Comparison of ENCODE assay signal across 24 cellular contexts in the genomic region with DNA sequence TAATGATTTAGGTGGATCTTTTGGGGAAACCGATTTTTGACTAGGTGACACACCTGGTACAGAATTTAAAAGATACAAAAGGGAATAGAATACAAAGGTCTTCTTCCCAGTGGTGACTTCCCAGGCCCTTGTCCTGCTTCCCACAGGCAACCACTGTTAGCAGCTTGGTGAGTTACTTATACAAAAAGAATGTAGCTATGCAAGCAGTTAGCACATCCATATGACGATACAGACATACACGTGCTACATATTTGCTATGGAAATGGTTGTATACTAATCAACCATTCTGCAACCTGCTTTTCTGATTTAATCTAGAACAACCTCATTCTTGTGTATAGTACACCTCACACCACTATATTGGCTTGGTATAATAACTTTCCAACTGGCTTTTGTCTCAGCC. TPM values are rescaled to one million over a fixed set of nuclear protein-coding genes. Genes with fewer than 3 reads are reported as not detected.
DNase-seq lines count a peak whose midpoint lies in the region; ATAC-seq, FAIRE-seq and TF ChIP-seq lines count a peak whose summit lies in the region.
"Had no signal": no experiment of that assay in that cellular context is flagged by ENCODE, and none has a peak within 500 bp of the region (broad histone marks: within the 10 kb centered on the region; RNA-seq: fewer than 3 reads in every experiment).

No MANE protein-coding gene starts in this region.

- H3K4me1 ChIP-seq in CD8-positive, alpha-beta memory T cell (ENCODE audit: insufficient read depth, low read length), result peaks cover 4% of the 10 kb centered on the region
- H3K4me1 ChIP-seq in astrocyte (ENCODE audit: insufficient read depth, low read length), result peaks cover 4% of the 10 kb centered on the region
- peaks cover 0 to 6% of the 10 kb centered on the region in 2 donors for H3K4me1 ChIP-seq in naive thymus-derived CD4-positive, alpha-beta T cell (ENCODE audit: control insufficient read depth in 2 of 2, insufficient read depth in 2 of 2, low read length in 2 of 2)
- H3K4me1 ChIP-seq in left lung, result no peaks in the 10 kb centered on the region
- H3K4me1 ChIP-seq: breast epithelium had no signal

- no peak for ATAC-seq in naive thymus-derived CD4-positive, alpha-beta T cell
- no peak for ATAC-seq in GM18498 (IDR thresholded peaks at IDR 0.05; ENCODE audit: unreplicated experiment)
- ATAC-seq in left lung, result no peak
- no peak for ATAC-seq in GM21528 (IDR thresholded peaks at IDR 0.05; ENCODE audit: low FRiP score, unreplicated experiment)

- CTCF ChIA-PET in AG04449 (lab: Yijun Ruan, JAX), result interaction anchor here (1.2 to 2.8 kb wide), 2 partner anchors 12 to 288 kb away, joined by 3 to 23 read pairs; no protein-coding TSS in a partner anchor
- CTCF ChIA-PET in CD8-positive, alpha-beta memory T cell (lab: Charles Lee), result interaction anchor here (1.2 kb wide), 2 partner anchors 11 to 12 kb away, joined by 3 to 4 read pairs; no protein-coding TSS in a partner anchor
- CTCF ChIA-PET in naive thymus-derived CD4-positive, alpha-beta T cell (lab: Charles Lee), result interaction anchor here (0.5 kb wide), 1 partner anchor 14 kb away, joined by 8 read pairs; no protein-coding TSS in a partner anchor

- H3K4me2 ChIP-seq in astrocyte (ENCODE audit: low read length), result no peak overlapping the region
- H3K4me2 ChIP-seq: SK-N-SH had no signal

- H3K4me3 ChIP-seq in AG04449 (ENCODE audit: low read depth, low read length), result no peak overlapping the region
- H3K4me3 ChIP-seq in CD8-positive, alpha-beta memory T cell (ENCODE audit: low read length), result no peak overlapping the region
- no peak overlapping the region for H3K4me3 ChIP-seq in astrocyte (ENCODE audit: insufficient read depth, low read depth, low read length)
- H3K4me3 ChIP-seq in naive thymus-derived CD4-positive, alpha-beta T cell (ENCODE audit: low read length), result no peak overlapping the region
- no peak overlapping the region for H3K4me3 ChIP-seq in left lung
- H3K4me3 ChIP-seq: breast epithelium, left ventricle myocardium inferior, tibial artery had no signal

- peaks cover 3 to 78% (median 19%) of the 10 kb centered on the region in 3 donors for H3K36me3 Mint-ChIP-seq in CD8-positive, alpha-beta memory T cell
- peaks cover 48% of the 10 kb centered on the region for H3K36me3 Mint-ChIP-seq in astrocyte (ENCODE audit: low read depth, unreplicated experiment)
- H3K36me3 Mint-ChIP-seq in naive thymus-derived CD4-positive, alpha-beta T cell, result peaks cover 18 to 70% (median 35%) of the 10 kb centered on the region in 5 donors

- H3K4me1 Mint-ChIP-seq in CD8-positive, alpha-beta memory T cell, result peaks cover 20 to 27% (median 23%) of the 10 kb centered on the region in 3 donors
- H3K4me1 Mint-ChIP-seq in astrocyte (ENCODE audit: low read depth, unreplicated experiment), result peaks cover 18% of the 10 kb centered on the region
- peaks cover 14 to 45% (median 34%) of the 10 kb centered on the region in 7 donors for H3K4me1 Mint-ChIP-seq in naive thymus-derived CD4-positive, alpha-beta T cell

- H3K9me3 ChIP-seq in CD8-positive, alpha-beta memory T cell (ENCODE audit: low read length), result no peaks in the 10 kb centered on the region
- H3K9me3 ChIP-seq in astrocyte (ENCODE audit: insufficient read depth, low read depth, low read length), result no peaks in the 10 kb centered on the region
- H3K9me3 ChIP-seq in naive thymus-derived CD4-positive, alpha-beta T cell (ENCODE audit: control insufficient read depth in 2 of 3, low read length in 3 of 3), result no peaks in the 10 kb centered on the region
- no peaks in the 10 kb centered on the region for H3K9me3 ChIP-seq in left lung
- H3K9me3 ChIP-seq: breast epithelium, left ventricle myocardium inferior, SK-N-SH, tibial artery had no signal

- DNase-seq in AG04449 (ENCODE audit: low read depth, low spot score), result peak; percentile 29
- no peak for DNase-seq in CD8-positive, alpha-beta memory T cell
- DNase-seq in astrocyte (ENCODE audit: low read depth), result peak; percentile 19
- DNase-seq in naive thymus-derived CD4-positive, alpha-beta T cell, result no peak
- DNase-seq in left lung, result no peak
- no peak for DNase-seq in NCI-H526 treated with DMSO at 0.1 percent for 48 hours (lab: John Stamatoyannopoulos, UW)
- DNase-seq: ACHN; activated T-cell treated with anti-CD3 and anti-CD28 coated beads, Interleukin-2, amount 50 U/mL, for 1 hour; amniotic stem cell; C1 segment of cervical spinal cord; cortex of kidney; H7; left ventricle myocardium inferior; NCI-H1694; NCI-H446 treated with DMSO at 0.1 percent for 48 hours; occipital lobe; SK-N-SH; T-helper 2 cell; tibial artery had no signal

- H2AFZ ChIP-seq in astrocyte (ENCODE audit: low read depth, low read length), result no peak overlapping the region

- intact Hi-C loops in naive thymus-derived CD4-positive, alpha-beta T cell (cut with micrococcal nuclease), result no loop called here
- intact Hi-C loops in left lung (cut with DNase I), result no loop called here

- no peaks in the 10 kb centered on the region for H4K20me1 ChIP-seq in astrocyte (ENCODE audit: insufficient read depth, low read length)

- H3K4me3 Mint-ChIP-seq in CD8-positive, alpha-beta memory T cell, result no peak overlapping the region
- no peak overlapping the region for H3K4me3 Mint-ChIP-seq in astrocyte (ENCODE audit: unreplicated experiment)
- no peak overlapping the region for H3K4me3 Mint-ChIP-seq in naive thymus-derived CD4-positive, alpha-beta T cell
- H3K4me3 Mint-ChIP-seq: IgD-negative memory B cell had no signal

- TF ChIP-seq CTCF in AG04449 (IDR thresholded peaks at IDR 0.05; ENCODE audit: insufficient read depth, low read length, missing control alignments) (no peak), astrocyte (IDR thresholded peaks at IDR 0.05; ENCODE audit: insufficient read depth, low read depth, low read length) (no peak), left lung (IDR thresholded peaks at IDR 0.05) (no peak)

- H3K27me3 ChIP-seq in CD8-positive, alpha-beta memory T cell (ENCODE audit: insufficient read depth, low read length, poor library complexity, severe bottlenecking), result no peaks in the 10 kb centered on the region
- H3K27me3 ChIP-seq in astrocyte (ENCODE audit: insufficient read depth, low read length) (no peaks in the 10 kb centered on the region), left lung (no peaks in the 10 kb centered on the region)
- H3K27me3 ChIP-seq in naive thymus-derived CD4-positive, alpha-beta T cell (ENCODE audit: control insufficient read depth in 2 of 2, insufficient read depth in 2 of 2, low read length in 2 of 2), result no peaks in the 10 kb centered on the region
- H3K27me3 ChIP-seq: breast epithelium, tibial artery had no signal

- POLR2A ChIA-PET in AG04449 (lab: Yijun Ruan, JAX), result no interaction called here
- POLR2A ChIA-PET in CD8-positive, alpha-beta memory T cell (lab: Charles Lee), result no interaction called here
- POLR2A ChIA-PET in naive thymus-derived CD4-positive, alpha-beta T cell (lab: Charles Lee), result interaction anchor here (1.4 kb wide), 1 partner anchor 10 kb away, joined by 4 read pairs; no protein-coding TSS in a partner anchor

- peaks cover 34% of the 10 kb centered on the region for H3K36me3 ChIP-seq in CD8-positive, alpha-beta memory T cell (ENCODE audit: insufficient read depth, low read length)
- peaks cover 14% of the 10 kb centered on the region for H3K36me3 ChIP-seq in astrocyte (ENCODE audit: insufficient read depth, low read length)
- H3K36me3 ChIP-seq in naive thymus-derived CD4-positive, alpha-beta T cell (ENCODE audit: control insufficient read depth in 2 of 3, insufficient read depth in 3 of 3, low read length in 3 of 3), result peaks cover 0 to 64% (median 17%) of the 10 kb centered on the region in 3 experiments
- peaks cover 0 to 60% of the 10 kb centered on the region in 2 donors for H3K36me3 ChIP-seq in left lung

- H3K27ac Mint-ChIP-seq in CD8-positive, alpha-beta memory T cell, result peak overlapping the region in 5 of 8 donors; percentile 14 to 85 (median 66)
- H3K27ac Mint-ChIP-seq in astrocyte (ENCODE audit: unreplicated experiment), result no peak overlapping the region
- H3K27ac Mint-ChIP-seq in naive thymus-derived CD4-positive, alpha-beta T cell, result peak overlapping the region in 8 of 9 donors; percentile 24 to 81 (median 67)

- no peaks in the 10 kb centered on the region for H3K9me3 Mint-ChIP-seq in CD8-positive, alpha-beta memory T cell
- no peaks in the 10 kb centered on the region for H3K9me3 Mint-ChIP-seq in astrocyte (ENCODE audit: unreplicated experiment)
- no peaks in the 10 kb centered on the region for H3K9me3 Mint-ChIP-seq in naive thymus-derived CD4-positive, alpha-beta T cell
- H3K9me3 Mint-ChIP-seq: IgD-negative memory B cell had no signal

- no peak overlapping the region for H3K27ac ChIP-seq in CD8-positive, alpha-beta memory T cell (ENCODE audit: low read depth, low read length)
- H3K27ac ChIP-seq in astrocyte (ENCODE audit: low read depth, low read length) (no peak overlapping the region), left lung (no peak overlapping the region)
- H3K27ac ChIP-seq in naive thymus-derived CD4-positive, alpha-beta T cell (ENCODE audit: low read depth, low read length), result peak overlapping the region; percentile 7
- H3K27ac ChIP-seq: breast epithelium, tibial artery had no signal

- H3K27me3 Mint-ChIP-seq in CD8-positive, alpha-beta memory T cell, result no peaks in the 10 kb centered on the region
- no peaks in the 10 kb centered on the region for H3K27me3 Mint-ChIP-seq in astrocyte (ENCODE audit: low read depth, unreplicated experiment)
- H3K27me3 Mint-ChIP-seq in naive thymus-derived CD4-positive, alpha-beta T cell, result no peaks in the 10 kb centered on the region
- H3K27me3 Mint-ChIP-seq: IgD-negative memory B cell had no signal

- no peaks in the 10 kb centered on the region for H3K79me2 ChIP-seq in astrocyte (ENCODE audit: insufficient read depth, low read length)

- no peak for FAIRE-seq in astrocyte (lab: Jason Lieb, UNC)
- FAIRE-seq: islet of Langerhans had no signal

- no peak overlapping the region for H3K9ac ChIP-seq in astrocyte (ENCODE audit: low read length)
- H3K9ac ChIP-seq: SK-N-SH had no signal

RNA-seq across cellular contexts. Expression of a gene that starts 51.0 kb away (rescaled TPM):
- 10 to 100 TPM; 86.2 to 87.6 TPM for total RNA-seq in CD8-positive, alpha-beta memory T cell
- polyA plus RNA-seq in CD8-positive, alpha-beta memory T cell, result 28.1 TPM
- total RNA-seq in astrocyte (28.1 and 29.0 TPM in 2 replicates), left lung (10 to 100 TPM; 31.1 to 34.3 TPM)
- total RNA-seq in naive thymus-derived CD4-positive, alpha-beta T cell, result 10 to 100 TPM; 48.3 to 66.9 (median 58.2) TPM
- 10 to 100 TPM; 12.1 to 13.6 TPM for polyA plus RNA-seq in naive thymus-derived CD4-positive, alpha-beta T cell

Comparison
In these comparisons a context has a peak if more than half of its experiments do, and no peak if none do; other contexts are left out.
1. DNase-seq: peak in AG04449 (single experiment) and astrocyte (single experiment); none in CD8-positive, alpha-beta memory T cell (0 of 5), naive thymus-derived CD4-positive, alpha-beta T cell (0 of 9), left lung (0 of 2) and NCI-H526 treated with DMSO at 0.1 percent for 48 hours (single experiment).